In the genomic region with DNA sequence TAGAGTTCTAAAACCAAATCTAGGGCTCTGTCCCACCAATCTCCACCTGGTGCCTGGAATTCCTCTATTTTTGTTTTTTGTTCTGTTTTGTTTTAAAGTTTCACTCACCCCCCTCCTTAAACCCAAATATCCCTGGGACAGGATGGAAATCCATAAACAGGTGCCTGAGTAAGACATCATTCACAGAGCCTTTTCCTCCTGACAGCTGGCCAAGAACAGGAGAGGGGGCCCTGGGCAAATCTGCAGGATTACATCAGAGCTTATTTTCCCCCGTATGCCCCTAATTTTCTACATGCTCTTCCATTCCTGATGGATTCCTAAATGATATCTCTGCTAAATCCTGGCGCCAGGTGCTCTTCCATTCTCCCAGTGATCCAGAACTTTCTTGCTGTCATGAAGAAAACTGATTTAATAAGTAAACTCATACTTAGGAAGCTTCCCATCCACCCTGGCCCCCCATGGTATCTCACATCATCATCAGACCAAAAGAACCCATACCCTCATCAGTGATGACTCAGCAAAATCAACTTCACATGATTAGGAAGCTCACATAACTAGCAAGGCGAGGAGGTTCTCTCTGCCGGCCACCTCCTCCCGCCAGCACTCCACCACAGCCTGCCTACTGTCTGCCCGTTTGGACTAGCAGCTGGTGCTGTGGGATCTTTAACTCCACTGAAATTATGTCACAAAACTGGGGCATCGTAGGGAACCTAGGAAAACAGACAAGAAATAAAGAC, we compare ENCODE assay signal across 23 cellular contexts.
DNase-seq lines count a peak whose midpoint lies in the region; ATAC-seq, FAIRE-seq and TF ChIP-seq lines count a peak whose summit lies in the region.
"Had no signal": no experiment of that assay in that cellular context is flagged by ENCODE, and none has a peak within 500 bp of the region (broad histone marks: within the 10 kb centered on the region; RNA-seq: fewer than 3 reads in every experiment).

No MANE protein-coding gene starts in this region.

- H2BK15ac ChIP-seq in IMR-90 (ENCODE audit: low read depth, low read length), result peak overlapping the region; percentile 92; the same call in 1 of the 3 replicates

- H3K4me3 ChIP-seq in IMR-90 (ENCODE audit: insufficient read depth, low read depth, low read length), result no peak overlapping the region
- H3K4me3 ChIP-seq in endodermal cell (ENCODE audit: low read length), result no peak overlapping the region
- H3K4me3 ChIP-seq: dorsolateral prefrontal cortex, GM12878, tibial nerve had no signal

- H3K27me3 ChIP-seq in IMR-90 (ENCODE audit: control insufficient read depth, insufficient read depth, low read length) (no peaks in the 10 kb centered on the region), endodermal cell (ENCODE audit: control insufficient read depth, insufficient read depth, low read length, poor library complexity, severe bottlenecking) (no peaks in the 10 kb centered on the region)
- H3K27me3 ChIP-seq: dorsolateral prefrontal cortex, tibial nerve had no signal

- H3K79me1 ChIP-seq in IMR-90 (ENCODE audit: low read depth in 1 of 2, low read length in 2 of 2), result no peaks in the 10 kb centered on the region

- H3K27ac Mint-ChIP-seq in T-helper 17 cell (no peak overlapping the region), endodermal cell (no peak overlapping the region)
- H3K27ac Mint-ChIP-seq: activated T-helper 2 cell treated with anti-CD3 and anti-CD28 coated beads, Interferon-gamma antibody, Interleukin-2, Interleukin-4, amounts not matched to agents 10 μg/mL and 5 μg/mL and 100 μg/mL, durations not matched to agents 14 hours and 24 hours and 36 hours; T-helper 1 cell treated with Interleukin-12 subunit alpha and Interleukin-12 subunit beta and Interleukin-4 antibody, amounts not matched to agents 30 μg/mL and 1 μg/mL, for 36 hours had no signal

- H3K27ac ChIP-seq in IMR-90 (ENCODE audit: insufficient read depth, low read length) (no peak overlapping the region), endodermal cell (ENCODE audit: low read depth, low read length) (no peak overlapping the region)
- H3K27ac ChIP-seq: dorsolateral prefrontal cortex, tibial nerve had no signal

- CTCF ChIA-PET in IMR-90 (lab: Yijun Ruan, JAX), result no interaction called here

- H2BK20ac ChIP-seq in IMR-90 (ENCODE audit: low read depth, low read length), result peak overlapping the region; percentile 27; the same call in 1 of the 2 replicates

- H3K36me3 ChIP-seq in IMR-90 (ENCODE audit: control insufficient read depth, insufficient read depth, low read length), result no peaks in the 10 kb centered on the region
- H3K36me3 ChIP-seq in endodermal cell (ENCODE audit: control insufficient read depth, insufficient read depth, low read length), result no peaks in the 10 kb centered on the region
- H3K36me3 ChIP-seq: tibial nerve had no signal

- peak overlapping the region; percentile 79 for H4K91ac ChIP-seq in IMR-90 (ENCODE audit: insufficient read depth, low read depth, low read length)

- H3K9me3 ChIP-seq in IMR-90 (ENCODE audit: control insufficient read depth, insufficient read depth, low read length) (peaks cover 11% of the 10 kb centered on the region), T-helper 17 cell (ENCODE audit: control insufficient read depth, low read length, poor library complexity, severe bottlenecking) (peaks cover 4% of the 10 kb centered on the region), endodermal cell (ENCODE audit: control insufficient read depth, low read length) (peaks cover 25% of the 10 kb centered on the region)

- H3K36me3 Mint-ChIP-seq in T-helper 17 cell (ENCODE audit: low read depth), result no peaks in the 10 kb centered on the region
- H3K36me3 Mint-ChIP-seq in endodermal cell (ENCODE audit: low read depth), result no peaks in the 10 kb centered on the region
- H3K36me3 Mint-ChIP-seq: natural killer cell treated with Interleukin-12 subunit alpha and Interleukin-12 subunit beta and Interleukin-15 and Interleukin-18, amount 100 ng/mL, for 72 hours had no signal

- 80% methylated on average over 5 of the region's 7 CpGs; no CpG with 5 or more reads in 1 of the 2 experiments for WGBS in IMR-90 (ENCODE audit: extremely low coverage in 2 of 2, insufficient read length in 1 of 2), 2 experiments
- WGBS in endodermal cell (ENCODE audit: insufficient coverage in 1 of 2, insufficient read length in 1 of 2), 2 experiments, result 92 to 97% methylated on average over 5 to 7 of the region's 7 CpGs

- H3K4ac ChIP-seq in IMR-90 (ENCODE audit: low read depth, low read length), result peak overlapping the region; percentile 11; the same call in 1 of the 2 replicates

- no peak for TF ChIP-seq CTCF in D721Med (IDR thresholded peaks at IDR 0.05; ENCODE audit: insufficient read depth, missing control alignments)
- TF ChIP-seq CTCF in IMR-90 (conservative IDR thresholded peaks at IDR 0.05; ENCODE audit: low read depth, low read length), result no peak
- TF ChIP-seq CTCF in endodermal cell (conservative IDR thresholded peaks at IDR 0.05), result no peak

- DNase-seq in D721Med (ENCODE audit: insufficient read length, low spot score), result peak; percentile 42
- peak; percentile 21 for DNase-seq in IMR-90
- DNase-seq in SK-N-DZ (ENCODE audit: low spot score), result peak; percentile 55
- peak; percentile 12 for DNase-seq in mesenteric fat pad (ENCODE audit: low spot score)
- DNase-seq in NK-92 treated with Interleukin-12 subunit alpha and Interleukin-12 subunit beta, amount 100 ng/mL, for 24 hours (lab: John Stamatoyannopoulos, UW), result no peak
- no peak for DNase-seq in T-helper 17 cell
- no peak for DNase-seq in endodermal cell
- DNase-seq: GF-D8; kidney; NCI-H1092 treated with DMSO at 0.1 percent for 48 hours; NCI-H2081; NCI-H526 treated with DMSO at 0.1 percent for 48 hours; SHP77 treated with DMSO at 0.1 percent for 48 hours; stimulated activated CD4-positive, alpha-beta T cell treated with anti-CD3 and anti-CD28 coated beads, Interleukin-2, amount 100 ng/mL, for 24 hours; stimulated activated naive CD4-positive, alpha-beta T cell treated with Interleukin-2 at 50 U/mL for 16 hours had no signal

- no peak overlapping the region for H2AFZ ChIP-seq in IMR-90 (replicated peaks; ENCODE audit: low read length, poor library complexity)

- no peak for TF ChIP-seq POLR2A in IMR-90 (IDR thresholded peaks at IDR 0.05; ENCODE audit: low read depth, low read length)

- no peaks in the 10 kb centered on the region for H4K20me1 ChIP-seq in IMR-90 (ENCODE audit: insufficient read depth, low read length)

- H3K9me1 ChIP-seq in IMR-90 (ENCODE audit: insufficient read depth, low read length), result peaks cover 14% of the 10 kb centered on the region

- POLR2A ChIA-PET in IMR-90 (lab: Charles Lee; ENCODE audit: unreplicated experiment), result interaction anchor here (0.5 kb wide), 1 partner anchor 1887 kb away, joined by 5 read pairs; no protein-coding TSS in a partner anchor

- H3K9ac ChIP-seq in IMR-90 (ENCODE audit: low read depth, low read length) (no peak overlapping the region), endodermal cell (ENCODE audit: extremely low read depth, low read length, poor library complexity, severe bottlenecking) (no peak overlapping the region)

- peak overlapping the region; percentile 44 for H2BK120ac ChIP-seq in IMR-90 (ENCODE audit: low read depth, low read length)

- H3K27me3 Mint-ChIP-seq in T-helper 17 cell (no peaks in the 10 kb centered on the region), endodermal cell (ENCODE audit: insufficient read depth) (peaks cover 2% of the 10 kb centered on the region)

- H3K56ac ChIP-seq in IMR-90 (ENCODE audit: extremely low read depth, insufficient read depth, low read length), result no peak overlapping the region

- H3K18ac ChIP-seq in IMR-90 (ENCODE audit: low read depth, low read length), result no peak overlapping the region

- H3K4me2 ChIP-seq in IMR-90 (ENCODE audit: low read depth, low read length), result no peak overlapping the region

- in situ Hi-C loops in IMR-90 (cut with MboI; ENCODE audit: low sequenced_read_pairs), result no loop called here

- H2AK5ac ChIP-seq in IMR-90 (ENCODE audit: low read depth, low read length), result peak overlapping the region; percentile 78; the same call in 1 of the 2 replicates

- no peak overlapping the region for H4K5ac ChIP-seq in IMR-90 (ENCODE audit: low read depth, low read length)

- no peak overlapping the region for H3K14ac ChIP-seq in IMR-90 (replicated peaks; ENCODE audit: low read depth, low read length)

- BruUV-seq in IMR-90 (replicated peaks; lab: Mats Ljungman, UMichigan), result no TSS peak

- no peak overlapping the region for H3K23ac ChIP-seq in IMR-90 (ENCODE audit: low read depth, low read length)

- intact Hi-C loops in IMR-90 (cut with micrococcal nuclease), result no loop called here

- dilution Hi-C loops in IMR-90 (cut with HindIII; ENCODE audit: low sequenced_read_pairs, unreplicated experiment), result no loop called here

- no peak overlapping the region for H2AK9ac ChIP-seq in IMR-90 (replicated peaks; ENCODE audit: low read depth, low read length, poor library complexity)

- no peak for TF ChIP-seq RAD21 in IMR-90 (IDR thresholded peaks at IDR 0.05; ENCODE audit: low read length)

- H3K4me1 Mint-ChIP-seq in T-helper 17 cell (peaks cover 13% of the 10 kb centered on the region), endodermal cell (peaks cover 22% of the 10 kb centered on the region)

- peak overlapping the region in 1 of 2 experiments; percentile 76; a peak in 1 of 4 replicates for H4K8ac ChIP-seq in IMR-90 (ENCODE audit: low read depth in 2 of 2, low read length in 2 of 2)

- H3K4me3 Mint-ChIP-seq in T-helper 17 cell, result no peak overlapping the region
- no peak overlapping the region for H3K4me3 Mint-ChIP-seq in endodermal cell
- H3K4me3 Mint-ChIP-seq: natural killer cell treated with Interleukin-12 subunit alpha and Interleukin-12 subunit beta and Interleukin-15 and Interleukin-18, amount 100 ng/mL, for 72 hours; T-helper 1 cell treated with Interleukin-12 subunit alpha and Interleukin-12 subunit beta and Interleukin-4 antibody, amounts not matched to agents 30 μg/mL and 1 μg/mL, for 36 hours had no signal

- no peak overlapping the region for H2BK5ac ChIP-seq in IMR-90 (ENCODE audit: low read depth, low read length, poor library complexity, severe bottlenecking)

- peaks cover 10% of the 10 kb centered on the region for H3K4me1 ChIP-seq in IMR-90 (ENCODE audit: control insufficient read depth, insufficient read depth, low read length)
- no peaks in the 10 kb centered on the region for H3K4me1 ChIP-seq in endodermal cell (ENCODE audit: control insufficient read depth, insufficient read depth, low read length)
- H3K4me1 ChIP-seq: tibial nerve had no signal

- FAIRE-seq in D721Med (lab: Jason Lieb, UNC), result no peak
- FAIRE-seq: GM12878 had no signal

- H3K9me3 Mint-ChIP-seq in endodermal cell, result peaks cover 24% of the 10 kb centered on the region
- H3K9me3 Mint-ChIP-seq: natural killer cell treated with Interleukin-12 subunit alpha and Interleukin-12 subunit beta and Interleukin-15 and Interleukin-18, amount 100 ng/mL, for 72 hours had no signal

- no peak for ATAC-seq in IMR-90 (ENCODE audit: low read depth)
- ATAC-seq in T-helper 17 cell, result no peak
- no peak for ATAC-seq in GM18867 (IDR thresholded peaks at IDR 0.05; ENCODE audit: unreplicated experiment)
- ATAC-seq: activated CD4-positive, CD25-positive, alpha-beta regulatory T cell treated with anti-CD3 and anti-CD28 coated beads, Interleukin-2, amount 50 U/mL, for 24 hours; GM12878; natural killer cell treated with Interleukin-12 subunit alpha and Interleukin-12 subunit beta and Interleukin-15 and Interleukin-18, amount 100 ng/mL, for 72 hours had no signal

TF ChIP-seq in IMR-90, 13 proteins besides CTCF, POLR2A, EP300 and RAD21 (continues in another document):
- TF ChIP-seq NFE2L2 (IDR thresholded peaks at IDR 0.05; ENCODE audit: low read depth, low read length), result peak; percentile 94

Comparison
In these comparisons a context has a peak if more than half of its experiments do, and no peak if none do; other contexts are left out.
1. DNase-seq: peak in D721Med (single experiment), IMR-90 (single experiment), SK-N-DZ (single experiment) and mesenteric fat pad (single experiment); none in NK-92 treated with Interleukin-12 subunit alpha and Interleukin-12 subunit beta, amount 100 ng/mL, for 24 hours (single experiment), T-helper 17 cell (0 of 3) and endodermal cell (single experiment).